ENCODE assay signal across 9 cellular contexts in the genomic region with DNA sequence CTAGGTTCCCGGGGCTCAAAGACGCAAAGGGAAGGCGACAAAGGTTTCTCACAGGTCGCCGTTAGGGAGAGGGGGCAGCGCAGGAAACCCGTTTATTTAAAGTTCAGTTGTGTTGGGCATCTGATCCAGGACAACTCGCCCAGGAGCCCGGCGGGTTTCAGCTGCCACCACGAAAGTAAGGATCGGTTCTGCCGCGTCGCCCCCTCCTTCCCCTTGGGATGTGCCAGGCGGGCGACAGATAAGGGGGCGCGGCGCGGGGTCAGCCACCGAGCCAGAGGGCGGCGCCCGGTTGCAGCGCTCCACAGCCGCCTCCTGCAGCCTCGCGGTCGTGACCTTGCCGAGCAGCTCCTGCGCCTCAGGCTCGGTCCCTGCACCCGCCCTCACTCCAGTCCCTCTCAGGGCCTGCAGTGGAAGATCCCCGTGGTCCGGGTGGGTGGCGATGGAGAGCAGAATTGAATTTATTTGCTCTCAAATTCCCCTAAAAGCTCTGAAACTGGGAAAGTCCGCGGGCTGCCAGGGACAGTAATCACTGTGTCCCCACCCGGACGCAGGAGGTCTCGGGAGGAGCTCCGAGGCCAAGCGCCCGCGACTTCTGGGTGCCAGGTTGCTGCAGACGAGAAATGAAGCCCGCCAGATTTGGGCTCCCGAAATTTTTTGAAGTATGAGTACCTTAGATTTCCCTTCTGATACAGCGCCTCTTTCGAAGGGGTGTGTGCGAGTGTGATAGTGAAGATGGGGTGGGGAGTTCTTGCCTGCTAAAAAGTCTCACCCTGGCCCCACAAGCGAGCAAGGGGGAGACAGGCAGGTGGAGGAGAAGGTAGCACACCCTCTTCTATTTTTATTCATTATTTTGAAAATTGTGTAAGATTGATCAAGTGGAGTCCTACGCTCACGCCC. TPM values are rescaled to one million over a fixed set of nuclear protein-coding genes. Genes with fewer than 3 reads are reported as not detected.
DNase-seq lines count a peak whose midpoint lies in the region; FAIRE-seq and TF ChIP-seq lines count a peak whose summit lies in the region.
"Had no signal": no experiment of that assay in that cellular context is flagged by ENCODE, and none has a peak within 500 bp of the region (broad histone marks: within the 10 kb centered on the region; RNA-seq: fewer than 3 reads in every experiment).

No MANE protein-coding gene starts in this region.

- H3K27me3 ChIP-seq in bronchial epithelial cell (ENCODE audit: control insufficient read depth, insufficient read depth, low read length) (no peaks in the 10 kb centered on the region), stomach (peaks cover 0 to 21% (median 0%) of the 10 kb centered on the region in 3 donors)

- TF ChIP-seq CTCF in bronchial epithelial cell (IDR thresholded peaks at IDR 0.05; ENCODE audit: insufficient read depth, low read length, severe bottlenecking) (no peak), stomach (IDR thresholded peaks at IDR 0.05) (no peak)

- peak overlapping the region; percentile 29 for H3K4me3 ChIP-seq in bronchial epithelial cell (ENCODE audit: low read depth, low read length)
- peak overlapping the region; percentile 42 to 50 (median 46) for H3K4me3 ChIP-seq in stomach

- TF ChIP-seq POLR2A in stomach (IDR thresholded peaks at IDR 0.05), result no peak

- FAIRE-seq in bronchial epithelial cell (lab: Jason Lieb, UNC), result no peak

- 13 to 21% (median 16%) methylated on average over 44 to 55 of the region's 55 CpGs for WGBS in stomach, 5 donors

- H3K4me1 ChIP-seq in stomach, result peaks cover 27 to 78% (median 58%) of the 10 kb centered on the region in 4 donors

- no peak for TF ChIP-seq EP300 in stomach (IDR thresholded peaks at IDR 0.05)

- intact Hi-C loops in stomach (cut with DNase I; ENCODE audit: low total_unique reads), result loop anchor here (5.0 kb wide), 1 partner anchor 398 kb away; no protein-coding TSS in a partner anchor

- DNase-seq in activated T-cell treated with anti-CD3 and anti-CD28 coated beads, Interleukin-2, amount 50 U/mL, for 1 hour, result peak; percentile 36
- no peak for DNase-seq in activated T-cell treated with anti-CD3 and anti-CD28 coated beads for 4 hours
- no peak for DNase-seq in bronchial epithelial cell (ENCODE audit: low read depth)
- peak; percentile 56 for DNase-seq in left kidney (ENCODE audit: low read depth, low spot score)
- DNase-seq in stomach, result peak; percentile 34
- DNase-seq in NCI-H2107 (lab: John Stamatoyannopoulos, UW), result no peak
- DNase-seq in NCI-H82 treated with DMSO at 0.1 percent for 48 hours (lab: John Stamatoyannopoulos, UW; ENCODE audit: unreplicated experiment), result no peak
- no peak for DNase-seq in activated CD4-positive, CD25-positive, alpha-beta regulatory T cell (lab: John Stamatoyannopoulos, UW)

- H3K27ac ChIP-seq in stomach, result peak overlapping the region; percentile 66 to 95 (median 93)
- H3K27ac ChIP-seq: C4-2B had no signal

- no peaks in the 10 kb centered on the region for H3K9me3 ChIP-seq in stomach

- H3K36me3 ChIP-seq in bronchial epithelial cell (ENCODE audit: control insufficient read depth, insufficient read depth, low read length) (no peaks in the 10 kb centered on the region), stomach (no peaks in the 10 kb centered on the region)

RNA-seq across cellular contexts. Expression of a gene that starts 28.4 kb away (rescaled TPM):
- total RNA-seq in bronchial epithelial cell (7.4 and 11.3 TPM in 2 replicates), stomach (100 to 1,000 TPM in 1 of 5 donors, 10 to 100 TPM in 4; 16.8 to 108 (median 61.0) TPM)
- 10 to 100 TPM in 2 of 3 donors, 1 to 10 TPM in 1; 9.6 to 11.9 (median 10.0) TPM for polyA plus RNA-seq in stomach

Comparison
In these comparisons a context has a peak if more than half of its experiments do, and no peak if none do; other contexts are left out.
1. DNase-seq: peak in activated T-cell treated with anti-CD3 and anti-CD28 coated beads, Interleukin-2, amount 50 U/mL, for 1 hour (single experiment), left kidney (single experiment) and stomach (single experiment); none in activated T-cell treated with anti-CD3 and anti-CD28 coated beads for 4 hours (single experiment), bronchial epithelial cell (single experiment), NCI-H2107 (single experiment), NCI-H82 treated with DMSO at 0.1 percent for 48 hours (single experiment) and activated CD4-positive, CD25-positive, alpha-beta regulatory T cell (0 of 4).